Comparison of ENCODE assay signal across 8 cellular contexts in the genomic region with DNA sequence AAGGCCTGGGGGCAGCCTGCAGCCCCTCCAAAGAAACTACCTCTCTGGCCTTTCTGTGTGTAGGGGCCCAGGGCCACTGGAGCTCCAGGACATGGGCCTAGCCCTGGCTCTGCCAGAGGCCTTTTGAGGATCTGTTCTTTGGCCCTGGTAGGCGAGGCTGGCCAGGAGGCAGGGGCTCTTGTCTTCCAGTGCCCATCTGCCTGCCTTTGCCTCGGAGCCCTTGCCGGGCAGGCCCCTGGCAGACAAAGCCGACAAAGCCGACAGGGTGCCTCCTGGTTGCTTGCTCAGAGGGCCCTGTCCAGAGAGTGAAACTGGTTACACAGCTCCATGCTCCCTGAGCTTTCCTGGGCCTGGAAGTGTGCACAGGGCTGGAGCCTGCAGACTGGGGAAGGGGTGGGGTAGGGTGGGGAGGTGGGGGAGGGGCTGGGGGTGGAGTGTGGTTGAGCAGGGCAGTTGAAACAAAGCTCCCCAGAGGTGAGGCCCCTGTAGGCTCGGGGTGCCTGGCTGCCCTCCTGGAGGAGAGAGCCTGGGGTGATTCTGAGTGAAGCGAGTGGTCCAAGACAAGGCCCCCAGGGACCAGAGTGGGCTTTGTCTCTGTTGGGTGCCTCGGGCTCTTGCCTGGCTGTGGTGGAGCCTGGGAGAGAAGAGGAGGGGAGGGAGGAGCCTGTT. TPM values are rescaled to one million over a fixed set of nuclear protein-coding genes. Genes with fewer than 3 reads are reported as not detected.
A peak's percentile ranks its signal among the peaks of the same experiment; 100 is the strongest.
DNase-seq lines count a peak whose midpoint lies in the region; ATAC-seq, FAIRE-seq and TF ChIP-seq lines count a peak whose summit lies in the region.

No MANE protein-coding gene starts in this region.

- peak overlapping the region; percentile 99 to 100 for H3K9ac ChIP-seq in kidney (ENCODE audit: low read length in 2 of 2)

- FAIRE-seq in kidney (lab: Jason Lieb, UNC): no peak

- peaks cover 29% of the 10 kb centered on the region for H3K4me1 ChIP-seq in Panc1 (ENCODE audit: control insufficient read depth, insufficient read depth, low read length)
- H3K4me1 ChIP-seq in kidney (ENCODE audit: control insufficient read depth in 1 of 2, insufficient read depth in 1 of 2, low read depth in 1 of 2, low read length in 2 of 2): peaks cover 62 to 66% of the 10 kb centered on the region in 2 donors

- in situ Hi-C loops in Panc1 (cut with HindIII; ENCODE audit: low pct_unique_long_range_greater_than_20kb, low sequenced_read_pairs): no loop called here
- in situ Hi-C loops in T47D (cut with HindIII; ENCODE audit: low pct_unique_long_range_greater_than_20kb, low sequenced_read_pairs): no loop called here

- ATAC-seq in GM18519 (IDR thresholded peaks at IDR 0.05; ENCODE audit: low FRiP score, unreplicated experiment) (peak; percentile 23), HG03139 (IDR thresholded peaks at IDR 0.05; ENCODE audit: unreplicated experiment) (peak; percentile 21), Panc1 (peak; percentile 15)

- intact Hi-C loops in Panc1 (cut with micrococcal nuclease; ENCODE audit: unreplicated experiment) (no loop called here), kidney (cut with DNase I) (no loop called here)

- peak overlapping the region; percentile 95 for H3K27ac ChIP-seq in Panc1 (ENCODE audit: low read length)
- peak overlapping the region; percentile 99 to 100 for H3K27ac ChIP-seq in kidney (ENCODE audit: low read depth in 2 of 2, low read length in 2 of 2)

- peak overlapping the region; percentile 50 for H3K4me3 ChIP-seq in AG04449 (ENCODE audit: low read depth, low read length)
- peak overlapping the region; percentile 19 to 42 for H3K4me3 ChIP-seq in Panc1 (ENCODE audit: low read depth in 2 of 2, low read length in 2 of 2)
- peak overlapping the region; percentile 42 to 65 for H3K4me3 ChIP-seq in kidney (ENCODE audit: low read length in 2 of 2)

- DNase-seq in AG04449 (ENCODE audit: low read depth, low spot score) (no peak), Panc1 (ENCODE audit: low read depth, low spot score) (no peak), T47D (ENCODE audit: low read depth in 1 of 2, low spot score in 1 of 2) (peak; percentile 36 to 79), kidney (no peak), cortex of kidney (lab: John Stamatoyannopoulos, UW) (no peak)
- DNase-seq in stimulated activated CD4-positive, alpha-beta T cell treated with anti-CD3 and anti-CD28 coated beads, Interleukin-4, amount 100 ng/mL, for 24 hours: peak; percentile 19

- no peaks in the 10 kb centered on the region for H3K9me3 ChIP-seq in Panc1 (ENCODE audit: control insufficient read depth, insufficient read depth, low read depth, low read length)
- no peaks in the 10 kb centered on the region for H3K9me3 ChIP-seq in kidney (ENCODE audit: control insufficient read depth in 1 of 2, low read length in 2 of 2)

- no TSS peak for BruUV-seq in Panc1 (replicated peaks; lab: Mats Ljungman, UMichigan)

- POLR2A ChIA-PET in AG04449 (lab: Yijun Ruan, JAX): interaction anchor here (0.6 to 11.6 kb wide), 22 partner anchors 9 to 500 kb away, joined by 3 to 233 read pairs (median 5); partner anchors contain the start of genes C9orf50, CRAT, IER5L and NTMT1
- POLR2A ChIA-PET in Panc1 (lab: Charles Lee): interaction anchor here (0.6 to 0.7 kb wide), 3 partner anchors 34 to 273 kb away, joined by 3 to 9 read pairs (median 3); no protein-coding TSS in a partner anchor

- H3K36me3 ChIP-seq in Panc1 (ENCODE audit: control insufficient read depth, insufficient read depth, low read length): no peaks in the 10 kb centered on the region
- peaks cover 3 to 7% of the 10 kb centered on the region in 2 donors for H3K36me3 ChIP-seq in kidney (ENCODE audit: control insufficient read depth in 1 of 2, insufficient read depth in 2 of 2, low read length in 2 of 2)

- H3K27me3 ChIP-seq in Panc1 (ENCODE audit: control insufficient read depth, insufficient read depth, low read length): no peaks in the 10 kb centered on the region

- CTCF ChIA-PET in AG04449 (lab: Yijun Ruan, JAX) (interaction anchor here (0.7 to 24.0 kb wide), 25 partner anchors 10 to 649 kb away, joined by 3 to 735 read pairs (median 9); partner anchors contain the start of genes ASB6, C9orf50, IER5L and NTMT1), Panc1 (lab: Charles Lee) (interaction anchor here (0.6 to 2.1 kb wide), 4 partner anchors 34 to 947 kb away, joined by 4 to 14 read pairs (median 4); no protein-coding TSS in a partner anchor)

- TF ChIP-seq CTCF in AG04449 (IDR thresholded peaks at IDR 0.05; ENCODE audit: insufficient read depth, low read length, missing control alignments): no peak
- TF ChIP-seq CTCF in Panc1 (IDR thresholded peaks at IDR 0.05): no peak
- TF ChIP-seq CTCF in kidney (IDR thresholded peaks at IDR 0.05; ENCODE audit: borderline replicate concordance, extremely low read depth, insufficient read depth): no peak

RNA-seq across cellular contexts. Expression of gene PTPA, which starts 29.3 kb away (rescaled TPM):
- total RNA-seq in Panc1 (2021; ENCODE audit: unreplicated experiment) (114 TPM), kidney (164 TPM)
- polyA plus RNA-seq in Panc1 (2012; ENCODE audit: insufficient read length): 97.5 TPM
- 161 TPM for polyA plus RNA-seq in kidney (ENCODE audit: insufficient read depth, low read depth, low replicate concordance)

RNA-seq across cellular contexts. Expression of gene CRAT, which starts 29.9 kb away (rescaled TPM):
- total RNA-seq in Panc1 (2021; ENCODE audit: unreplicated experiment) (38.8 TPM), kidney (32.3 TPM)
- 71.7 TPM for polyA plus RNA-seq in Panc1 (2012; ENCODE audit: insufficient read length)
- 76.8 TPM for polyA plus RNA-seq in kidney (ENCODE audit: insufficient read depth, low read depth, low replicate concordance)

RNA-seq across cellular contexts. Expression of gene IER5L, which starts 37.5 kb away (rescaled TPM):
- 44.6 TPM for total RNA-seq in Panc1 (2021; ENCODE audit: unreplicated experiment)
- polyA plus RNA-seq in Panc1 (2012; ENCODE audit: insufficient read length): 56.2 TPM
- total RNA-seq in kidney: 46.9 TPM
- polyA plus RNA-seq in kidney (ENCODE audit: insufficient read depth, low read depth, low replicate concordance): 18.0 TPM

RNA-seq across cellular contexts. Expression of gene DOLPP1, which starts 59.6 kb away (rescaled TPM):
- total RNA-seq in Panc1 (2021; ENCODE audit: unreplicated experiment) (13.7 TPM), kidney (9.1 TPM)
- polyA plus RNA-seq in Panc1 (2012; ENCODE audit: insufficient read length): 15.8 TPM
- polyA plus RNA-seq in kidney (ENCODE audit: insufficient read depth, low read depth, low replicate concordance): 12.1 TPM

Comparison
In these comparisons a context has a peak if more than half of its experiments do, and no peak if none do; other contexts are left out.
1. DNase-seq: peak in T47D (2 of 2) and stimulated activated CD4-positive, alpha-beta T cell treated with anti-CD3 and anti-CD28 coated beads, Interleukin-4, amount 100 ng/mL, for 24 hours (single experiment); none in AG04449 (single experiment), Panc1 (single experiment), kidney (single experiment) and cortex of kidney (single experiment).
2. Peak in every context shown above with its lines, with median percentiles within 50 percentile points of each other: H3K4me3 ChIP-seq and ATAC-seq.